In genomic region chr9:27165670-27166069, GRCh38 we compare ENCODE assay signal across 1 cellular context.
TF ChIP-seq lines count a peak whose summit lies in the region.

No MANE protein-coding gene starts in this region.

TF ChIP-seq in K562, 482 proteins besides CTCF, POLR2A, EP300 and RAD21:
- TF ChIP-seq, protein P1, sequence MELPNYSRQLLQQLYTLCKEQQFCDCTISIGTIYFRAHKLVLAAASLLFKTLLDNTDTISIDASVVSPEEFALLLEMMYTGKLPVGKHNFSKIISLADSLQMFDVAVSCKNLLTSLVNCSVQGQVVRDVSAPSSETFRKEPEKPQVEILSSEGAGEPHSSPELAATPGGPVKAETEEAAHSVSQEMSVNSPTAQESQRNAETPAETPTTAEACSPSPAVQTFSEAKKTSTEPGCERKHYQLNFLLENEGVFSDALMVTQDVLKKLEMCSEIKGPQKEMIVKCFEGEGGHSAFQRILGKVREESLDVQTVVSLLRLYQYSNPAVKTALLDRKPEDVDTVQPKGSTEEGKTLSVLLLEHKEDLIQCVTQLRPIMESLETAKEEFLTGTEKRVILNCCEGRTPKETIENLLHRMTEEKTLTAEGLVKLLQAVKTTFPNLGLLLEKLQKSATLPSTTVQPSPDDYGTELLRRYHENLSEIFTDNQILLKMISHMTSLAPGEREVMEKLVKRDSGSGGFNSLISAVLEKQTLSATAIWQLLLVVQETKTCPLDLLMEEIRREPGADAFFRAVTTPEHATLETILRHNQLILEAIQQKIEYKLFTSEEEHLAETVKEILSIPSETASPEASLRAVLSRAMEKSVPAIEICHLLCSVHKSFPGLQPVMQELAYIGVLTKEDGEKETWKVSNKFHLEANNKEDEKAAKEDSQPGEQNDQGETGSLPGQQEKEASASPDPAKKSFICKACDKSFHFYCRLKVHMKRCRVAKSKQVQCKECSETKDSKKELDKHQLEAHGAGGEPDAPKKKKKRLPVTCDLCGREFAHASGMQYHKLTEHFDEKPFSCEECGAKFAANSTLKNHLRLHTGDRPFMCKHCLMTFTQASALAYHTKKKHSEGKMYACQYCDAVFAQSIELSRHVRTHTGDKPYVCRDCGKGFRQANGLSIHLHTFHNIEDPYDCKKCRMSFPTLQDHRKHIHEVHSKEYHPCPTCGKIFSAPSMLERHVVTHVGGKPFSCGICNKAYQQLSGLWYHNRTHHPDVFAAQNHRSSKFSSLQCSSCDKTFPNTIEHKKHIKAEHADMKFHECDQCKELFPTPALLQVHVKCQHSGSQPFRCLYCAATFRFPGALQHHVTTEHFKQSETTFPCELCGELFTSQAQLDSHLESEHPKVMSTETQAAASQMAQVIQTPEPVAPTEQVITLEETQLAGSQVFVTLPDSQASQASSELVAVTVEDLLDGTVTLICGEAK (IDR thresholded peaks at IDR 0.05): no peak
- TF ChIP-seq, protein P1 (CRISPR knock-in tag; IDR thresholded peaks at IDR 0.05): no peak
- TF ChIP-seq, protein P2, sequence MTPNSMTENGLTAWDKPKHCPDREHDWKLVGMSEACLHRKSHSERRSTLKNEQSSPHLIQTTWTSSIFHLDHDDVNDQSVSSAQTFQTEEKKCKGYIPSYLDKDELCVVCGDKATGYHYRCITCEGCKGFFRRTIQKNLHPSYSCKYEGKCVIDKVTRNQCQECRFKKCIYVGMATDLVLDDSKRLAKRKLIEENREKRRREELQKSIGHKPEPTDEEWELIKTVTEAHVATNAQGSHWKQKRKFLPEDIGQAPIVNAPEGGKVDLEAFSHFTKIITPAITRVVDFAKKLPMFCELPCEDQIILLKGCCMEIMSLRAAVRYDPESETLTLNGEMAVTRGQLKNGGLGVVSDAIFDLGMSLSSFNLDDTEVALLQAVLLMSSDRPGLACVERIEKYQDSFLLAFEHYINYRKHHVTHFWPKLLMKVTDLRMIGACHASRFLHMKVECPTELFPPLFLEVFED (CRISPR knock-in tag; conservative IDR thresholded peaks at IDR 0.05): no peak
- TF ChIP-seq PPARD (CRISPR knock-in tag; IDR thresholded peaks at IDR 0.05) (no peak), TSC22D4 (tag; IDR thresholded peaks at IDR 0.05) (no peak), HNRNPH1 (optimal IDR thresholded peaks at IDR 0.05; ENCODE audit: low read depth, low read length) (no peak), NR1H2 (CRISPR knock-in tag; IDR thresholded peaks at IDR 0.05) (no peak), ZSCAN32 (CRISPR knock-in tag; IDR thresholded peaks at IDR 0.05) (no peak), PTBP1 (IDR thresholded peaks at IDR 0.05; ENCODE audit: low read depth, low read length) (no peak), RBFOX2 (IDR thresholded peaks at IDR 0.05; ENCODE audit: low read depth, low read length) (no peak), L3MBTL2 (IDR thresholded peaks at IDR 0.05) (no peak), SREBF2 (CRISPR knock-in tag; IDR thresholded peaks at IDR 0.05) (no peak), ZNF407 (IDR thresholded peaks at IDR 0.05; ENCODE audit: low read depth) (no peak)
- TF ChIP-seq, protein P3, sequence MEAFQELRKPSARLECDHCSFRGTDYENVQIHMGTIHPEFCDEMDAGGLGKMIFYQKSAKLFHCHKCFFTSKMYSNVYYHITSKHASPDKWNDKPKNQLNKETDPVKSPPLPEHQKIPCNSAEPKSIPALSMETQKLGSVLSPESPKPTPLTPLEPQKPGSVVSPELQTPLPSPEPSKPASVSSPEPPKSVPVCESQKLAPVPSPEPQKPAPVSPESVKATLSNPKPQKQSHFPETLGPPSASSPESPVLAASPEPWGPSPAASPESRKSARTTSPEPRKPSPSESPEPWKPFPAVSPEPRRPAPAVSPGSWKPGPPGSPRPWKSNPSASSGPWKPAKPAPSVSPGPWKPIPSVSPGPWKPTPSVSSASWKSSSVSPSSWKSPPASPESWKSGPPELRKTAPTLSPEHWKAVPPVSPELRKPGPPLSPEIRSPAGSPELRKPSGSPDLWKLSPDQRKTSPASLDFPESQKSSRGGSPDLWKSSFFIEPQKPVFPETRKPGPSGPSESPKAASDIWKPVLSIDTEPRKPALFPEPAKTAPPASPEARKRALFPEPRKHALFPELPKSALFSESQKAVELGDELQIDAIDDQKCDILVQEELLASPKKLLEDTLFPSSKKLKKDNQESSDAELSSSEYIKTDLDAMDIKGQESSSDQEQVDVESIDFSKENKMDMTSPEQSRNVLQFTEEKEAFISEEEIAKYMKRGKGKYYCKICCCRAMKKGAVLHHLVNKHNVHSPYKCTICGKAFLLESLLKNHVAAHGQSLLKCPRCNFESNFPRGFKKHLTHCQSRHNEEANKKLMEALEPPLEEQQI (IDR thresholded peaks at IDR 0.05): no peak
TF ChIP-seq in K562: peak in this region for 0.
